ENCODE assay signal across 33 cellular contexts in genomic region chr17:71966459-71967313, GRCh38.
DNase-seq lines count a peak whose midpoint lies in the region; ATAC-seq, FAIRE-seq and TF ChIP-seq lines count a peak whose summit lies in the region.
"Had no signal": no experiment of that assay in that cellular context is flagged by ENCODE, and none has a peak within 500 bp of the region (broad histone marks: within the 10 kb centered on the region; RNA-seq: fewer than 3 reads in every experiment).

No MANE protein-coding gene starts in this region.

- TF ChIP-seq CTCF in bronchial epithelial cell (IDR thresholded peaks at IDR 0.05; ENCODE audit: insufficient read depth, low read length, severe bottlenecking) (no peak), right atrium auricular region (IDR thresholded peaks at IDR 0.05) (no peak), right lobe of liver (IDR thresholded peaks at IDR 0.05) (no peak)
- TF ChIP-seq CTCF in CD4-positive, alpha-beta T cell (IDR thresholded peaks at IDR 0.05): no peak

- DNase-seq in Daoy (ENCODE audit: low read depth) (peak; percentile 13), bronchial epithelial cell (ENCODE audit: low read depth) (no peak), right atrium auricular region (ENCODE audit: low spot score) (peak; percentile 59), stromal cell of bone marrow (ENCODE audit: low read depth) (peak; percentile 55), right lobe of liver (no peak)
- DNase-seq in CD4-positive, alpha-beta T cell: no peak
- DNase-seq: activated CD4-positive, alpha-beta T cell treated with anti-CD3 and anti-CD28 coated beads, Interleukin-2, amount 50 U/mL, for 1 hour; activated effector memory CD4-positive, alpha-beta T cell treated with anti-CD3 and anti-CD28 coated beads, Interleukin-2, amount 50 U/mL, for 16 hours; activated naive CD8-positive, alpha-beta T cell treated with anti-CD3 and anti-CD28 coated beads for 36 hours; activated T-cell treated with anti-CD3 and anti-CD28 coated beads, Interleukin-2, amount 50 U/mL, for 24 hours; BE2C; CD8-positive, alpha-beta memory T cell; cerebellar nuclear complex; EL; esophagus squamous epithelium; foreskin keratinocyte; IMR-90; mucosa of descending colon; NCI-H1436 treated with DMSO at 0.1 percent for 48 hours; NCI-H2107; stimulated activated CD4-positive, alpha-beta T cell treated with anti-CD3 and anti-CD28 coated beads, Interleukin-2, amount 100 ng/mL, for 24 hours; SW 1271; T1000; transverse colon had no signal

- H3K27ac Mint-ChIP-seq in CD4-positive, alpha-beta T cell: no peak overlapping the region
- H3K27ac Mint-ChIP-seq: activated naive CD8-positive, alpha-beta T cell treated with anti-CD3 and anti-CD28 coated beads for 36 hours; activated T-cell treated with anti-CD3 and anti-CD28 coated beads, Interleukin-2, amount 50 U/mL, for 24 hours; natural killer cell treated with Interleukin-12 subunit alpha and Interleukin-12 subunit beta and Interleukin-15 and Interleukin-18, amount 100 ng/mL, for 72 hours; stimulated activated naive CD8-positive, alpha-beta T cell treated with anti-CD3 and anti-CD28 coated beads, Interleukin-15, Interleukin-2, amounts not matched to agents 100 ng/mL and 50 ng/mL, for 24 hours; WTC11 had no signal

- CTCF ChIA-PET in CD4-positive, alpha-beta T cell (lab: Charles Lee): no interaction called here

- H3K36me3 Mint-ChIP-seq in CD4-positive, alpha-beta T cell (ENCODE audit: low read depth): no peaks in the 10 kb centered on the region
- H3K36me3 Mint-ChIP-seq: activated naive CD8-positive, alpha-beta T cell treated with anti-CD3 and anti-CD28 coated beads for 36 hours; CD8-positive, alpha-beta memory T cell; natural killer cell treated with Interleukin-12 subunit alpha and Interleukin-12 subunit beta and Interleukin-15 and Interleukin-18, amount 100 ng/mL, for 72 hours; WTC11 had no signal

- POLR2A ChIA-PET in CD4-positive, alpha-beta T cell (lab: Charles Lee): no interaction called here

- H3K27me3 ChIP-seq in bronchial epithelial cell (ENCODE audit: control insufficient read depth, insufficient read depth, low read length) (no peaks in the 10 kb centered on the region), right atrium auricular region (no peaks in the 10 kb centered on the region), right lobe of liver (no peaks in the 10 kb centered on the region)
- H3K27me3 ChIP-seq in CD4-positive, alpha-beta T cell (ENCODE audit: control insufficient read depth, insufficient read depth, low read length): no peaks in the 10 kb centered on the region
- H3K27me3 ChIP-seq: BE2C, esophagus squamous epithelium, foreskin keratinocyte, transverse colon had no signal

- no peak for TF ChIP-seq POLR2A in right lobe of liver (IDR thresholded peaks at IDR 0.05)

- no peaks in the 10 kb centered on the region for H3K4me1 Mint-ChIP-seq in CD4-positive, alpha-beta T cell (ENCODE audit: low read depth)
- H3K4me1 Mint-ChIP-seq: activated naive CD8-positive, alpha-beta T cell treated with anti-CD3 and anti-CD28 coated beads for 36 hours; CD8-positive, alpha-beta memory T cell had no signal

- H3K9me3 ChIP-seq in right atrium auricular region (no peaks in the 10 kb centered on the region), right lobe of liver (no peaks in the 10 kb centered on the region)
- no peaks in the 10 kb centered on the region for H3K9me3 ChIP-seq in CD4-positive, alpha-beta T cell (ENCODE audit: control insufficient read depth, low read length)
- H3K9me3 ChIP-seq: BE2C, esophagus squamous epithelium, mucosa of descending colon, transverse colon had no signal

- peaks cover 3% of the 10 kb centered on the region for H3K9me3 Mint-ChIP-seq in CD4-positive, alpha-beta T cell
- H3K9me3 Mint-ChIP-seq: stimulated activated naive CD8-positive, alpha-beta T cell treated with anti-CD3 and anti-CD28 coated beads, Interleukin-15, Interleukin-2, amounts not matched to agents 100 ng/mL and 50 ng/mL, for 24 hours had no signal

- peaks cover 0 to 3% of the 10 kb centered on the region in 2 donors for H3K4me1 ChIP-seq in right atrium auricular region
- no peaks in the 10 kb centered on the region for H3K4me1 ChIP-seq in right lobe of liver
- H3K4me1 ChIP-seq: BE2C, transverse colon had no signal

- WGBS in right lobe of liver (ENCODE audit: insufficient coverage, low coverage, low lambda C conversion rate, missing lambda C conversion rate): 82% methylated on average over 9 of the region's 13 CpGs

- ATAC-seq in right lobe of liver: no peak
- ATAC-seq in GM19324 (IDR thresholded peaks at IDR 0.05; ENCODE audit: low FRiP score, unreplicated experiment): no peak
- ATAC-seq in CD4-positive, alpha-beta T cell (ENCODE audit: poor library complexity): no peak
- ATAC-seq in GM19328 (IDR thresholded peaks at IDR 0.05; ENCODE audit: unreplicated experiment): no peak
- ATAC-seq: foreskin keratinocyte; mucosa of descending colon; natural killer cell treated with Interleukin-12 subunit alpha and Interleukin-12 subunit beta and Interleukin-15 and Interleukin-18, amount 100 ng/mL, for 72 hours; WTC11 had no signal

- FAIRE-seq in bronchial epithelial cell (lab: Jason Lieb, UNC): peak; percentile 47
- FAIRE-seq: endometrium, GM18507, RCC 7860 had no signal

- H3K4me3 ChIP-seq in bronchial epithelial cell (ENCODE audit: low read depth, low read length) (no peak overlapping the region), right atrium auricular region (no peak overlapping the region), right lobe of liver (no peak overlapping the region)
- H3K4me3 ChIP-seq: esophagus squamous epithelium, mucosa of descending colon, smooth muscle cell, transverse colon had no signal

- no peak overlapping the region for H3K4me3 Mint-ChIP-seq in CD4-positive, alpha-beta T cell
- H3K4me3 Mint-ChIP-seq: activated naive CD8-positive, alpha-beta T cell treated with anti-CD3 and anti-CD28 coated beads for 36 hours; activated T-cell treated with anti-CD3 and anti-CD28 coated beads, Interleukin-2, amount 50 U/mL, for 24 hours; CD8-positive, alpha-beta memory T cell; natural killer cell treated with Interleukin-12 subunit alpha and Interleukin-12 subunit beta and Interleukin-15 and Interleukin-18, amount 100 ng/mL, for 72 hours; stimulated activated naive CD8-positive, alpha-beta T cell treated with anti-CD3 and anti-CD28 coated beads, Interleukin-15, Interleukin-2, amounts not matched to agents 100 ng/mL and 50 ng/mL, for 24 hours; WTC11 had no signal

- no peaks in the 10 kb centered on the region for H3K27me3 Mint-ChIP-seq in CD4-positive, alpha-beta T cell
- H3K27me3 Mint-ChIP-seq: activated naive CD8-positive, alpha-beta T cell treated with anti-CD3 and anti-CD28 coated beads for 36 hours; activated T-cell treated with anti-CD3 and anti-CD28 coated beads, Interleukin-2, amount 50 U/mL, for 24 hours; CD8-positive, alpha-beta memory T cell; natural killer cell treated with Interleukin-12 subunit alpha and Interleukin-12 subunit beta and Interleukin-15 and Interleukin-18, amount 100 ng/mL, for 72 hours; stimulated activated naive CD8-positive, alpha-beta T cell treated with anti-CD3 and anti-CD28 coated beads, Interleukin-15, Interleukin-2, amounts not matched to agents 100 ng/mL and 50 ng/mL, for 24 hours had no signal

- intact Hi-C loops in right lobe of liver (cut with DNase I): no loop called here
- intact Hi-C loops in CD4-positive, alpha-beta T cell (cut with DNase I, micrococcal nuclease): no loop called here

- H3K27ac ChIP-seq in right atrium auricular region (no peak overlapping the region), right lobe of liver (no peak overlapping the region)
- no peak overlapping the region for H3K27ac ChIP-seq in CD4-positive, alpha-beta T cell (ENCODE audit: low read depth, low read length)
- H3K27ac ChIP-seq: esophagus squamous epithelium, foreskin keratinocyte, transverse colon had no signal

- H3K36me3 ChIP-seq in bronchial epithelial cell (ENCODE audit: control insufficient read depth, insufficient read depth, low read length): no peaks in the 10 kb centered on the region
- H3K36me3 ChIP-seq in right atrium auricular region: no peaks in the 10 kb centered on the region
- no peaks in the 10 kb centered on the region for H3K36me3 ChIP-seq in right lobe of liver
- H3K36me3 ChIP-seq: BE2C, esophagus squamous epithelium, transverse colon had no signal

Comparison
In these comparisons a context has a peak if more than half of its experiments do, and no peak if none do; other contexts are left out.
1. DNase-seq: peak in Daoy (single experiment), right atrium auricular region (single experiment) and stromal cell of bone marrow (single experiment); none in bronchial epithelial cell (single experiment), right lobe of liver (0 of 3) and CD4-positive, alpha-beta T cell (0 of 10).